In the genomic region with DNA sequence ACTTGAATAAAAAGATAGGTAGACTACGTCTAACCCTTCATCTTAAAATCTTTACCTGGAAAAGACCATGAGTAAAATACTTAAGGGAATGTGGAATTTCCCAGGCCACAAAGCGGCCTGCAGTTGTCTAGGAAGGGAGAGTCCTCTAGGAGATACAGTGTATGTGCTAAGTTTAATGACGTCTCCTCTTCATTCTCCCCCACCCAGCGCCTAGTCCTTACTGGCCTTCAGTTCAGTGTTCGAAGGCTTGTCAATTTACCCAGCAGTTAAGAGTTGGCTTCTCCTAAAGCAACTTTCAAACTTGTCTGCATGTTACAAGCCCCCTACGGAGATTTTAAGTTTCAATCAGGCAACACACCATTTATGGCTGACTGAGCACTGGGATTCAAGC, we compare ENCODE assay signal across 8 cellular contexts. TPM values are rescaled to one million over a fixed set of nuclear protein-coding genes. Genes with fewer than 3 reads are reported as not detected.
DNase-seq lines count a peak whose midpoint lies in the region; ATAC-seq, FAIRE-seq and TF ChIP-seq lines count a peak whose summit lies in the region.

No MANE protein-coding gene starts in this region.

- intact Hi-C loops in Panc1 (cut with micrococcal nuclease; ENCODE audit: unreplicated experiment): loop anchor here (5.0 kb wide), 1 partner anchor 1770 kb away; a partner anchor contains a TSS
- intact Hi-C loops in colonic mucosa (cut with DNase I): loop anchor here (2.0 kb wide), 1 partner anchor 64 kb away; no protein-coding TSS in a partner anchor

- no peaks in the 10 kb centered on the region for H3K9me3 Mint-ChIP-seq in nephron

- peak; percentile 76 for FAIRE-seq in GM12892 (lab: Jason Lieb, UNC)

- H3K27me3 Mint-ChIP-seq in nephron (ENCODE audit: low read depth): no peaks in the 10 kb centered on the region

- H3K9ac ChIP-seq in colonic mucosa (ENCODE audit: low read depth in 2 of 2, low read length in 2 of 2): peak overlapping the region in 1 of 2 donors; percentile 99

- H3K4me3 ChIP-seq in Panc1 (ENCODE audit: low read depth in 2 of 2, low read length in 2 of 2) (peak overlapping the region; percentile 82 to 100), colonic mucosa (peak overlapping the region; percentile 73)

- H3K36me3 ChIP-seq in Panc1 (ENCODE audit: control insufficient read depth, insufficient read depth, low read length): peaks cover 14% of the 10 kb centered on the region
- no peaks in the 10 kb centered on the region for H3K36me3 ChIP-seq in colonic mucosa

- CTCF ChIA-PET in Panc1 (lab: Charles Lee): interaction anchor here (1.8 kb wide), 1 partner anchor 18 kb away, joined by 5 read pairs; a partner anchor contains a TSS

- H3K27me3 ChIP-seq in Panc1 (ENCODE audit: control insufficient read depth, insufficient read depth, low read length) (no peaks in the 10 kb centered on the region), colonic mucosa (no peaks in the 10 kb centered on the region)

- POLR2A ChIA-PET in Panc1 (lab: Charles Lee): interaction anchor here (1.0 to 7.2 kb wide), 3 partner anchors 19 to 66 kb away, joined by 3 to 88 read pairs (median 12); a partner anchor contains a TSS

- no peak for TF ChIP-seq POLR2A in GM12892 (IDR thresholded peaks at IDR 0.05; ENCODE audit: low read depth, low read length)

- H3K9me3 ChIP-seq in Panc1 (ENCODE audit: control insufficient read depth, insufficient read depth, low read depth, low read length): no peaks in the 10 kb centered on the region
- no peaks in the 10 kb centered on the region for H3K9me3 ChIP-seq in colonic mucosa

- TF ChIP-seq CTCF in Panc1 (IDR thresholded peaks at IDR 0.05) (no peak), colonic mucosa (IDR thresholded peaks at IDR 0.05) (no peak), nephron (IDR thresholded peaks at IDR 0.05; ENCODE audit: unreplicated experiment in 3 of 3) (no peak)

- peaks cover 10% of the 10 kb centered on the region for H3K36me3 Mint-ChIP-seq in nephron (ENCODE audit: low read depth)

- BruUV-seq in Panc1 (replicated peaks; lab: Mats Ljungman, UMichigan): no TSS peak

- H3K4me3 Mint-ChIP-seq in nephron: peak overlapping the region; percentile 94 to 96 (median 95)

- DNase-seq in GM12892 (ENCODE audit: insufficient read length): no peak
- no peak for DNase-seq in Panc1 (ENCODE audit: low read depth, low spot score)
- DNase-seq in colonic mucosa: peak; percentile 48
- DNase-seq in MV-4-11 (lab: John Stamatoyannopoulos, UW): no peak
- no peak for DNase-seq in NCI-H2171 (lab: John Stamatoyannopoulos, UW)
- no peak for DNase-seq in stimulated activated CD4-positive, alpha-beta T cell treated with anti-CD3 and anti-CD28 coated beads, Interleukin-2, amount 100 ng/mL, for 24 hours
- no peak for DNase-seq in NCI-H2107 (lab: John Stamatoyannopoulos, UW)

- H3K4me1 ChIP-seq in Panc1 (ENCODE audit: control insufficient read depth, insufficient read depth, low read length): peaks cover 34% of the 10 kb centered on the region
- peaks cover 5% of the 10 kb centered on the region for H3K4me1 ChIP-seq in colonic mucosa

- in situ Hi-C loops in Panc1 (cut with HindIII; ENCODE audit: low pct_unique_long_range_greater_than_20kb, low sequenced_read_pairs): no loop called here

- H3K27ac ChIP-seq in Panc1 (ENCODE audit: low read length) (peak overlapping the region; percentile 100), colonic mucosa (peak overlapping the region; percentile 97)

- peak overlapping the region; percentile 97 to 99 (median 99) for H3K27ac Mint-ChIP-seq in nephron

- ATAC-seq in Panc1: peak; percentile 24; the same call in 1 of the 2 replicates

- H3K4me1 Mint-ChIP-seq in nephron: peaks cover 39% of the 10 kb centered on the region

RNA-seq across cellular contexts. Expression of a gene that starts 35.2 kb away (rescaled TPM):
- 4.4 TPM for polyA plus RNA-seq in GM12892 (2012; ENCODE audit: missing spikeins)
- total RNA-seq in Panc1 (2021; ENCODE audit: unreplicated experiment): 12.1 TPM
- polyA plus RNA-seq in Panc1 (2012; ENCODE audit: insufficient read length): 17.7 TPM
- 10 to 100 TPM; 11.1 to 11.8 TPM for total RNA-seq in colonic mucosa
